27 cellular contexts compared by ENCODE assay signal in genomic region chr18:24926649-24927048, GRCh38.
"Had no signal": no experiment of that assay in that cellular context is flagged by ENCODE, and none has a peak within 500 bp of the region (broad histone marks: within the 10 kb centered on the region; RNA-seq: fewer than 3 reads in every experiment).

No MANE protein-coding gene starts in this region.

- H3K27me3 ChIP-seq: foreskin keratinocyte, gastroesophageal sphincter, left lung, ovary, sigmoid colon, spleen, stomach, thyroid gland, vagina had no signal

- H3K36me3 ChIP-seq: esophagus muscularis mucosa, gastroesophageal sphincter, heart right ventricle, left lung, ovary, sigmoid colon, spleen, stomach, thyroid gland, vagina had no signal

- FAIRE-seq: colon, endothelial cell of umbilical vein, islet of Langerhans had no signal

- DNase-seq: effector memory CD4-positive, alpha-beta T cell; foreskin keratinocyte; glutamatergic neuron; heart right ventricle; hippocampal formation; left cardiac atrium; left lung; natural killer cell; occipital lobe; ovary; posterior cingulate gyrus; psoas muscle; right cardiac atrium; sigmoid colon; spleen; stimulated activated CD4-positive, alpha-beta T cell treated with anti-CD3 and anti-CD28 coated beads, Interleukin-2, amount 100 ng/mL, for 48 hours; stimulated activated naive CD4-positive, alpha-beta T cell treated with Interleukin-2 at 50 U/mL for 16 hours; stomach; thyroid gland; trophoblast cell had no signal

- H3K9me3 Mint-ChIP-seq: dendritic cell treated with granulocyte-macrophage colony-stimulating factor and Interleukin-4, amounts not matched to agents 40 ng/mL and 50 ng/mL, for 4 days had no signal

- H3K9me3 ChIP-seq: esophagus muscularis mucosa, gastroesophageal sphincter, heart right ventricle, left lung, ovary, psoas muscle, sigmoid colon, spleen, stomach, thyroid gland, vagina had no signal

- H3K27ac Mint-ChIP-seq: dendritic cell treated with granulocyte-macrophage colony-stimulating factor and Interleukin-4, amounts not matched to agents 40 ng/mL and 50 ng/mL, for 4 days; natural killer cell had no signal

- H3K4me3 ChIP-seq: esophagus muscularis mucosa, gastroesophageal sphincter, heart right ventricle, left lung, ovary, psoas muscle, sigmoid colon, spleen, stomach, thyroid gland, vagina had no signal

- H3K27me3 Mint-ChIP-seq: dendritic cell treated with granulocyte-macrophage colony-stimulating factor and Interleukin-4, amounts not matched to agents 40 ng/mL and 50 ng/mL, for 4 days had no signal

- H3K27ac ChIP-seq: esophagus muscularis mucosa, foreskin keratinocyte, gastroesophageal sphincter, heart right ventricle, left lung, ovary, psoas muscle, sigmoid colon, spleen, stomach, thyroid gland, vagina had no signal

- H3K4me1 ChIP-seq: esophagus muscularis mucosa, foreskin keratinocyte, gastroesophageal sphincter, left lung, stomach, vagina had no signal

- H3K4me3 Mint-ChIP-seq: dendritic cell treated with granulocyte-macrophage colony-stimulating factor and Interleukin-4, amounts not matched to agents 40 ng/mL and 50 ng/mL, for 4 days; natural killer cell had no signal

- ATAC-seq: foreskin keratinocyte, gastroesophageal sphincter, heart right ventricle, left cardiac atrium, left lung, natural killer cell, psoas muscle, right cardiac atrium had no signal
